In genomic region chr10:2097937-2098336, GRCh38 we compare ENCODE assay signal across 27 cellular contexts.
"Had no signal": no experiment of that assay in that cellular context is flagged by ENCODE, and none has a peak within 500 bp of the region (broad histone marks: within the 10 kb centered on the region; RNA-seq: fewer than 3 reads in every experiment).

No MANE protein-coding gene starts in this region.

- H3K4me3 ChIP-seq: coronary artery, dorsolateral prefrontal cortex, esophagus squamous epithelium, gastroesophageal sphincter, heart left ventricle, hepatocyte, left lung, lower lobe of right lung, mucosa of descending colon had no signal

- H3K36me3 ChIP-seq: esophagus squamous epithelium, gastroesophageal sphincter, heart left ventricle, left lung, lower lobe of right lung had no signal

- H3K27ac ChIP-seq: coronary artery, dorsolateral prefrontal cortex, esophagus squamous epithelium, gastroesophageal sphincter, heart left ventricle, hepatocyte, left lung, lower lobe of right lung had no signal

- ATAC-seq: gastroesophageal sphincter; heart left ventricle; left colon; left lung; left ventricle myocardium superior; lower lobe of right lung; mucosa of descending colon; naive thymus-derived CD8-positive, alpha-beta T cell had no signal

- FAIRE-seq: colon, endothelial cell of umbilical vein, kidney had no signal

- H3K4me1 ChIP-seq: esophagus squamous epithelium, gastroesophageal sphincter, heart left ventricle, left lung, lower lobe of right lung had no signal

- H3K27me3 ChIP-seq: esophagus squamous epithelium, heart left ventricle, hepatocyte, left lung had no signal

- H3K4me3 Mint-ChIP-seq: immature natural killer cell; mesothelial cell of epicardium; naive B cell; naive thymus-derived CD8-positive, alpha-beta T cell had no signal

- H3K79me2 ChIP-seq: hepatocyte had no signal

- H3K36me3 Mint-ChIP-seq: immature natural killer cell; mesothelial cell of epicardium; naive B cell; naive thymus-derived CD8-positive, alpha-beta T cell had no signal

- H3K27ac Mint-ChIP-seq: immature natural killer cell; mesothelial cell of epicardium; naive B cell; naive thymus-derived CD8-positive, alpha-beta T cell had no signal

- H3K4me1 Mint-ChIP-seq: immature natural killer cell; mesothelial cell of epicardium; naive B cell; naive thymus-derived CD8-positive, alpha-beta T cell had no signal

- H3K9me3 Mint-ChIP-seq: mesothelial cell of epicardium, naive B cell had no signal

- H3K4me2 ChIP-seq: hepatocyte had no signal

- H3K9me3 ChIP-seq: esophagus squamous epithelium, gastroesophageal sphincter, heart left ventricle, left lung, lower lobe of right lung had no signal

- H2AFZ ChIP-seq: hepatocyte had no signal

- DNase-seq: dermis blood vessel endothelial cell; dorsolateral prefrontal cortex; effector CD4-positive, alpha-beta T cell; effector memory CD4-positive, alpha-beta T cell; esophagus squamous epithelium; foreskin fibroblast; foreskin melanocyte; heart left ventricle; hypothalamus; immature natural killer cell; islet precursor cell; kidney; kidney glomerular epithelial cell; left colon; left lung; left ventricle myocardium superior; lower lobe of right lung; mesenchymal stem cell; mucosa of descending colon; naive B cell; naive thymus-derived CD8-positive, alpha-beta T cell had no signal
